9 cellular contexts compared by ENCODE assay signal in genomic region chr6:134034951-134035822, GRCh38. TPM values are rescaled to one million over a fixed set of nuclear protein-coding genes. Genes with fewer than 3 reads are reported as not detected.
DNase-seq lines count a peak whose midpoint lies in the region; ATAC-seq and TF ChIP-seq lines count a peak whose summit lies in the region.
"Had no signal": no experiment of that assay in that cellular context is flagged by ENCODE, and none has a peak within 500 bp of the region (broad histone marks: within the 10 kb centered on the region; RNA-seq: fewer than 3 reads in every experiment).

No MANE protein-coding gene starts in this region.

- H3K4me2 ChIP-seq in osteoblast (ENCODE audit: insufficient read depth, low read length): peak overlapping the region; percentile 52

- no peaks in the 10 kb centered on the region for H3K9me3 ChIP-seq in osteoblast (ENCODE audit: low read depth, low read length)

- DNase-seq in HT-29 (ENCODE audit: low spot score) (peak; percentile 64), osteoblast (ENCODE audit: insufficient read length, low spot score, missing footprints) (no peak), omental fat pad (ENCODE audit: low spot score) (no peak), GM19238 (ENCODE audit: insufficient read length, low spot score) (no peak)
- no peak for DNase-seq in central memory CD4-positive, alpha-beta T cell
- DNase-seq: activated effector memory CD4-positive, alpha-beta T cell treated with anti-CD3 and anti-CD28 coated beads, Interleukin-2, amount 50 U/mL, for 16 hours had no signal

- no peak for TF ChIP-seq CTCF in brain (conservative IDR thresholded peaks at IDR 0.05)
- TF ChIP-seq CTCF in osteoblast (IDR thresholded peaks at IDR 0.05; ENCODE audit: extremely low read depth, low read depth, low read length): no peak
- TF ChIP-seq CTCF in omental fat pad (IDR thresholded peaks at IDR 0.05): no peak

- H3K36me3 Mint-ChIP-seq in brain: no peaks in the 10 kb centered on the region

- no peaks in the 10 kb centered on the region for H4K20me1 ChIP-seq in osteoblast (ENCODE audit: insufficient read depth, low read length)

- no peaks in the 10 kb centered on the region for H3K79me2 ChIP-seq in osteoblast (ENCODE audit: insufficient read depth, low read length)

- peak overlapping the region in 4 of 5 experiments; percentile 21 to 85 (median 42) for H3K27ac Mint-ChIP-seq in brain

- H3K4me3 ChIP-seq in osteoblast (ENCODE audit: insufficient read depth, low read length): no peak overlapping the region

- H3K36me3 ChIP-seq in osteoblast (ENCODE audit: insufficient read depth, low read length): no peaks in the 10 kb centered on the region

- peaks cover 22% of the 10 kb centered on the region for H3K4me1 Mint-ChIP-seq in brain

- H2AFZ ChIP-seq in osteoblast (ENCODE audit: low read length): no peak overlapping the region

- H3K9me3 Mint-ChIP-seq in brain: no peaks in the 10 kb centered on the region

- H3K4me3 Mint-ChIP-seq in brain: no peak overlapping the region

- peaks cover 22% of the 10 kb centered on the region for H3K4me1 ChIP-seq in osteoblast (ENCODE audit: insufficient read depth, low read length)

- peaks cover 3% of the 10 kb centered on the region for H3K27me3 Mint-ChIP-seq in brain

- ATAC-seq in GM18505 (IDR thresholded peaks at IDR 0.05; ENCODE audit: unreplicated experiment): peak; percentile 13
- ATAC-seq in omental fat pad (ENCODE audit: low FRiP score): no peak
- ATAC-seq in HG03521 (IDR thresholded peaks at IDR 0.05; ENCODE audit: unreplicated experiment): no peak

- no peaks in the 10 kb centered on the region for H3K27me3 ChIP-seq in osteoblast (ENCODE audit: insufficient read depth, low read length)

- no peak for TF ChIP-seq POLR2A in GM18505 (IDR thresholded peaks at IDR 0.05; ENCODE audit: borderline replicate concordance, extremely low read depth, insufficient read depth, insufficient read length)

- H3K27ac ChIP-seq in osteoblast (ENCODE audit: low read depth, low read length): no peak overlapping the region

RNA-seq across cellular contexts. Expression of gene SLC2A12, which starts 17.2 kb away (rescaled TPM):
- 1.9 and 2.5 TPM in 2 replicates for total RNA-seq in HT-29 (2014; rRNA removed; shearing (Covaris generic))
- 2.7 TPM for polyA plus RNA-seq in brain (ENCODE audit: insufficient read depth, low read depth, low replicate concordance)
- total RNA-seq in osteoblast: 9.4 and 10.3 TPM in 2 replicates
- total RNA-seq in omental fat pad: 1 to 10 TPM in 3 of 4 donors, under 1 TPM in 1; 0.60 to 4.0 (median 1.2) TPM
